10 cellular contexts compared by ENCODE assay signal in genomic region chr16:22092143-22092933, GRCh38. TPM values are rescaled to one million over a fixed set of nuclear protein-coding genes. Genes with fewer than 3 reads are reported as not detected.
DNase-seq lines count a peak whose midpoint lies in the region; ATAC-seq and TF ChIP-seq lines count a peak whose summit lies in the region.
"Had no signal": no experiment of that assay in that cellular context is flagged by ENCODE, and none has a peak within 500 bp of the region (broad histone marks: within the 10 kb centered on the region; RNA-seq: fewer than 3 reads in every experiment).

TSS of gene VWA3A (plus strand) at chr16:22092541. CDS start at chr16:22092638, 97 bp downstream.

- POLR2A ChIA-PET in HEK293 (lab: Yijun Ruan, JAX) = no interaction called here

- H3K4me1 Mint-ChIP-seq in activated T-helper 1 cell treated with anti-CD3 and anti-CD28 coated beads, Interleukin-12 subunit alpha, Interleukin-12 subunit beta, Interleukin-2, Interleukin-4 antibody, amounts not matched to agents 30 ng/mL and 10 ng/mL and 1 ng/mL, durations not matched to agents 14 hours and 24 hours and 36 hours (ENCODE audit: low read depth) = no peaks in the 10 kb centered on the region

- CTCF ChIA-PET in HEK293 (lab: Yijun Ruan, JAX) = interaction anchor here (1.0 to 5.5 kb wide), 3 partner anchors 9 to 96 kb away, joined by 3 to 40 read pairs (median 11); no protein-coding TSS in a partner anchor

- no peak within 1 kb of the TSS for H3K4me3 Mint-ChIP-seq in activated T-helper 1 cell treated with anti-CD3 and anti-CD28 coated beads, Interleukin-12 subunit alpha, Interleukin-12 subunit beta, Interleukin-2, Interleukin-4 antibody, amounts not matched to agents 30 ng/mL and 10 ng/mL and 1 ng/mL, durations not matched to agents 14 hours and 24 hours and 36 hours
- H3K4me3 Mint-ChIP-seq: activated CD8-positive, alpha-beta T cell treated with anti-CD3 and anti-CD28 coated beads for 36 hours had no signal

- no peaks in the 10 kb centered on the region; a peak in 1 of 3 replicates for H3K36me3 ChIP-seq in HEK293 (ENCODE audit: control insufficient read depth in 2 of 2, insufficient read depth in 1 of 2, low read length in 2 of 2)
- no peaks in the 10 kb centered on the region for H3K36me3 ChIP-seq in cardiac muscle cell
- H3K36me3 ChIP-seq in parathyroid adenoma (ENCODE audit: control insufficient read depth, insufficient read depth, low read length) = no peaks in the 10 kb centered on the region
- H3K36me3 ChIP-seq in gastroesophageal sphincter = peaks cover 0 to 5% of the 10 kb centered on the region in 2 donors

- H3K9me3 Mint-ChIP-seq in activated T-helper 1 cell treated with anti-CD3 and anti-CD28 coated beads, Interleukin-12 subunit alpha, Interleukin-12 subunit beta, Interleukin-2, Interleukin-4 antibody, amounts not matched to agents 30 ng/mL and 10 ng/mL and 1 ng/mL, durations not matched to agents 14 hours and 24 hours and 36 hours = no peaks in the 10 kb centered on the region
- H3K9me3 Mint-ChIP-seq: activated CD8-positive, alpha-beta T cell treated with anti-CD3 and anti-CD28 coated beads for 36 hours had no signal

- peaks cover 3% of the 10 kb centered on the region for H3K36me3 Mint-ChIP-seq in activated T-helper 1 cell treated with anti-CD3 and anti-CD28 coated beads, Interleukin-12 subunit alpha, Interleukin-12 subunit beta, Interleukin-2, Interleukin-4 antibody, amounts not matched to agents 30 ng/mL and 10 ng/mL and 1 ng/mL, durations not matched to agents 14 hours and 24 hours and 36 hours (ENCODE audit: low read depth)

- peaks cover 9% of the 10 kb centered on the region for H3K27me3 Mint-ChIP-seq in activated T-helper 1 cell treated with anti-CD3 and anti-CD28 coated beads, Interleukin-12 subunit alpha, Interleukin-12 subunit beta, Interleukin-2, Interleukin-4 antibody, amounts not matched to agents 30 ng/mL and 10 ng/mL and 1 ng/mL, durations not matched to agents 14 hours and 24 hours and 36 hours (ENCODE audit: insufficient read depth)

- H3K27ac ChIP-seq in HEK293 (ENCODE audit: extremely low read depth, low read depth, low read length) (no peak within 1 kb of the TSS), cardiac muscle cell (peak within 1 kb of the TSS; percentile 35), parathyroid adenoma (no peak within 1 kb of the TSS), gastroesophageal sphincter (peak within 1 kb of the TSS in 1 of 4 donors; percentile 50)

- H3K4me3 ChIP-seq in HEK293 (ENCODE audit: low read depth, low read length) (no peak within 1 kb of the TSS), cardiac muscle cell (no peak within 1 kb of the TSS), parathyroid adenoma (ENCODE audit: low read depth, low read length) (no peak within 1 kb of the TSS), gastroesophageal sphincter (no peak within 1 kb of the TSS)

- TF ChIP-seq POLR2A in gastroesophageal sphincter (IDR thresholded peaks at IDR 0.05) = no peak

- no peak for TF ChIP-seq CTCF in HEK293 (tag by site-specific recombination; IDR thresholded peaks at IDR 0.05)
- no peak for TF ChIP-seq CTCF in cardiac muscle cell (IDR thresholded peaks at IDR 0.05; ENCODE audit: low read depth, low read length)
- no peak for TF ChIP-seq CTCF in parathyroid adenoma (IDR thresholded peaks at IDR 0.05)
- no peak for TF ChIP-seq CTCF in gastroesophageal sphincter (IDR thresholded peaks at IDR 0.05)

- ATAC-seq in gastroesophageal sphincter = no peak
- ATAC-seq: activated CD8-positive, alpha-beta T cell treated with anti-CD3 and anti-CD28 coated beads for 36 hours had no signal

- TF ChIP-seq EP300 in gastroesophageal sphincter (IDR thresholded peaks at IDR 0.05) = no peak

- H3K4me1 ChIP-seq in HEK293 (ENCODE audit: control insufficient read depth, insufficient read depth, low read length) (peaks cover 2% of the 10 kb centered on the region; the same call in 1 of the 2 replicates), cardiac muscle cell (ENCODE audit: low read depth) (peaks cover 5% of the 10 kb centered on the region), parathyroid adenoma (peaks cover 9% of the 10 kb centered on the region), gastroesophageal sphincter (peaks cover 0 to 11% (median 6%) of the 10 kb centered on the region in 3 donors)

- DNase-seq in activated T-helper 1 cell treated with anti-CD3 and anti-CD28 coated beads, Interleukin-12 subunit alpha, Interleukin-12 subunit beta, Interleukin-2, Interleukin-4 antibody, amounts not matched to agents 30 ng/mL and 10 ng/mL and 1 ng/mL, durations not matched to agents 14 hours and 24 hours and 36 hours (ENCODE audit: low spot score) = no peak
- DNase-seq in cardiac muscle cell (ENCODE audit: low read depth in 1 of 2, low spot score in 1 of 2) (peak; percentile 64 to 66), amniotic stem cell (lab: John Stamatoyannopoulos, UW) (no peak), superior temporal gyrus (ENCODE audit: extremely low spot score) (no peak), middle frontal gyrus (ENCODE audit: extremely low spot score, low spot score) (no peak)
- DNase-seq: activated CD8-positive, alpha-beta T cell treated with anti-CD3 and anti-CD28 coated beads for 36 hours; stimulated activated CD4-positive, alpha-beta T cell treated with anti-CD3 and anti-CD28 coated beads, Interleukin-12 subunit alpha, Interleukin-12 subunit beta, amount 100 ng/mL, for 4 hours had no signal

- peak within 1 kb of the TSS; percentile 19 for H3K27ac Mint-ChIP-seq in activated T-helper 1 cell treated with anti-CD3 and anti-CD28 coated beads, Interleukin-12 subunit alpha, Interleukin-12 subunit beta, Interleukin-2, Interleukin-4 antibody, amounts not matched to agents 30 ng/mL and 10 ng/mL and 1 ng/mL, durations not matched to agents 14 hours and 24 hours and 36 hours
- H3K27ac Mint-ChIP-seq: activated CD8-positive, alpha-beta T cell treated with anti-CD3 and anti-CD28 coated beads for 36 hours had no signal

- peak within 1 kb of the TSS; percentile 27 for H3K4me2 ChIP-seq in parathyroid adenoma (ENCODE audit: low read length)

- no peak within 1 kb of the TSS for H3K9ac ChIP-seq in parathyroid adenoma

- WGBS in gastroesophageal sphincter (ENCODE audit: low coverage in 1 of 2), 2 donors = 41 to 57% methylated on average over 1 to 6 of the region's 9 CpGs

- no peaks in the 10 kb centered on the region for H3K79me2 ChIP-seq in parathyroid adenoma

- H3K27me3 ChIP-seq in cardiac muscle cell = no peaks in the 10 kb centered on the region
- no peaks in the 10 kb centered on the region for H3K27me3 ChIP-seq in parathyroid adenoma (ENCODE audit: control insufficient read depth, insufficient read depth, low read length)
- peaks cover 15% of the 10 kb centered on the region for H3K27me3 ChIP-seq in gastroesophageal sphincter

- H3K9me3 ChIP-seq in HEK293 (ENCODE audit: control insufficient read depth, insufficient read depth, low read depth, low read length) = no peaks in the 10 kb centered on the region
- H3K9me3 ChIP-seq in cardiac muscle cell (ENCODE audit: low read depth) = no peaks in the 10 kb centered on the region
- H3K9me3 ChIP-seq in parathyroid adenoma (ENCODE audit: control insufficient read depth, low read length) = no peaks in the 10 kb centered on the region
- no peaks in the 10 kb centered on the region for H3K9me3 ChIP-seq in gastroesophageal sphincter

- H2AFZ ChIP-seq in parathyroid adenoma = peak within 1 kb of the TSS; percentile 65

- intact Hi-C loops in activated T-helper 1 cell treated with anti-CD3 and anti-CD28 coated beads, Interleukin-12 subunit alpha, Interleukin-12 subunit beta, Interleukin-2, Interleukin-4 antibody, amounts not matched to agents 30 ng/mL and 10 ng/mL and 1 ng/mL, durations not matched to agents 14 hours and 24 hours and 36 hours (cut with micrococcal nuclease) = no loop called here

TF ChIP-seq in HEK293, 187 proteins besides CTCF, POLR2A, EP300 and RAD21 (continues in another document):
- TF ChIP-seq PRDM10 (tag by site-specific recombination; IDR thresholded peaks at IDR 0.05) = peak; percentile 99

RNA-seq across cellular contexts. Expression of gene VWA3A, which starts in this region (rescaled TPM):
- 0.10 and 0.24 TPM in 2 replicates for total RNA-seq in activated T-helper 1 cell treated with anti-CD3 and anti-CD28 coated beads, Interleukin-12 subunit alpha, Interleukin-12 subunit beta, Interleukin-2, Interleukin-4 antibody, amounts not matched to agents 30 ng/mL and 10 ng/mL and 1 ng/mL, durations not matched to agents 14 hours and 24 hours and 36 hours
- total RNA-seq in cardiac muscle cell (0.24 TPM in 1 of 2 replicates, not detected in the other), gastroesophageal sphincter (under 1 TPM in 2 of 4 donors, not detected in 2; 0.35 to 0.40 TPM)
- 0.10 and 0.16 TPM in 2 replicates for polyA plus RNA-seq in cardiac muscle cell
- total RNA-seq: activated CD8-positive, alpha-beta T cell treated with anti-CD3 and anti-CD28 coated beads for 36 hours had no signal

Comparison
In these comparisons a context has a peak if more than half of its experiments do, and no peak if none do; other contexts are left out.
1. Peak in DNase-seq and H3K27ac ChIP-seq in cardiac muscle cell; RNA of the gene not detected or under 1 TPM.